Comparison of ENCODE assay signal across 18 cellular contexts in genomic region chr18:62157843-62158242, GRCh38.
DNase-seq lines count a peak whose midpoint lies in the region; ATAC-seq lines count a peak whose summit lies in the region.
"Had no signal": no experiment of that assay in that cellular context is flagged by ENCODE, and none has a peak within 500 bp of the region (broad histone marks: within the 10 kb centered on the region; RNA-seq: fewer than 3 reads in every experiment).

No MANE protein-coding gene starts in this region.

- ATAC-seq in HG03039 (IDR thresholded peaks at IDR 0.05; ENCODE audit: unreplicated experiment) (no peak), HG02840 (IDR thresholded peaks at IDR 0.05; ENCODE audit: low FRiP score, unreplicated experiment) (no peak)
- ATAC-seq: K562 had no signal

- peak overlapping the region; percentile 6 for H3K27ac ChIP-seq in caudate nucleus (ENCODE audit: low read depth, low read length)
- H3K27ac ChIP-seq in substantia nigra (ENCODE audit: low read depth, low read length, poor library complexity, severe bottlenecking) = peak overlapping the region; percentile 23

- DNase-seq in COLO829 (ENCODE audit: low spot score) = peak; percentile 14
- peak in 1 of 61 donors; percentile 1 for DNase-seq in caudate nucleus (lab: John Stamatoyannopoulos, UW)
- DNase-seq in globus pallidus (ENCODE audit: low spot score) = peak; percentile 63
- no peak for DNase-seq in substantia nigra (lab: John Stamatoyannopoulos, UW)
- DNase-seq in activated gamma-delta T cell treated with Interleukin-2 at 50 U/mL for 16 hours = no peak
- DNase-seq in RPMI8226 = no peak
- DNase-seq: 8988T; BE2C; C1 segment of cervical spinal cord; CD4-positive, CD25-positive, alpha-beta regulatory T cell; DMS153; DMS79; GDM1; H9; IMR-90 had no signal

Comparison
In these comparisons a context has a peak if more than half of its experiments do, and no peak if none do; other contexts are left out.
1. DNase-seq: peak in COLO829 (single experiment) and globus pallidus (single experiment); none in substantia nigra (0 of 49), activated gamma-delta T cell treated with Interleukin-2 at 50 U/mL for 16 hours (single experiment) and RPMI8226 (single experiment).